12 cellular contexts compared by ENCODE assay signal in the genomic region with DNA sequence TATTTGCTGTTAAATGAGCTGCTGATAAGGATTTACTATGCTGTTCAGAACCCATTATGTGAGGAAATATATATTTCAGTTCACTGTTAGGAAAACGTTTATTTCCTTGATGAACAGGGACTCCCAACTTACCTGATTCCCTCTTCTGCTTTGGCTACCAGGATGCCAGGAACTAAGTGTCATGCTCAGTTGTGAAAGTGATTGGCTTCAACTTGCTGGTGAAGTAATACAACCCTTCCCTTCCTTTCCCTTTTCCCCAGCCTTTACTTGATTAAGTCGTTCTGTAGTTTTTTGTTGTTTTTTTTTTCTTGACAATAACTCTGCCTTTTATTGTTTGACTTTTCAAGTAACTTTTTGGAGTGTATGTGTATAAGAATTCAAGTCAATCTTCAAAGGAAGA.
"Had no signal": no experiment of that assay in that cellular context is flagged by ENCODE, and none has a peak within 500 bp of the region (broad histone marks: within the 10 kb centered on the region; RNA-seq: fewer than 3 reads in every experiment).

No MANE protein-coding gene starts in this region.

- ATAC-seq: activated CD8-positive, alpha-beta memory T cell treated with anti-CD3 and anti-CD28 coated beads, Interleukin-2, amount 10 ng/mL, durations not matched to agents 7 days and 5 days; stimulated activated memory B cell treated with anti-CD40 and anti-IgM and Interleukin-4, amounts not matched to agents 10 μg/mL and 1 μg/mL and 100 μg/mL, for 72 hours had no signal

- H3K9me3 ChIP-seq: ovary had no signal

- DNase-seq: activated CD4-positive, alpha-beta T cell treated with anti-CD3 and anti-CD28 coated beads, Interleukin-2, amount 50 U/mL, for 48 hours; activated CD8-positive, alpha-beta memory T cell treated with anti-CD3 and anti-CD28 coated beads, Interleukin-2, amount 10 ng/mL, durations not matched to agents 7 days and 5 days; activated effector memory CD4-positive, alpha-beta T cell treated with anti-CD3 and anti-CD28 coated beads, Interleukin-2, amount 50 U/mL, for 16 hours; activated naive CD8-positive, alpha-beta T cell treated with anti-CD3 and anti-CD28 coated beads for 36 hours; activated T-cell treated with anti-CD3 and anti-CD28 coated beads, Interleukin-2, amount 50 U/mL, for 24 hours; effector CD8-positive, alpha-beta T cell; ovary; retina; SIG-M5; T-helper 2 cell had no signal

- H3K4me1 ChIP-seq: neural progenitor cell had no signal

- H3K27me3 ChIP-seq: neural progenitor cell, ovary had no signal

- H3K36me3 ChIP-seq: neural progenitor cell, ovary had no signal

- H3K4me3 ChIP-seq: neural progenitor cell, ovary had no signal

- H3K27ac ChIP-seq: neural progenitor cell, ovary had no signal
